Comparison of ENCODE assay signal across 8 cellular contexts in genomic region chr12:94459773-94460593, GRCh38. TPM values are rescaled to one million over a fixed set of nuclear protein-coding genes. Genes with fewer than 3 reads are reported as not detected.
DNase-seq lines count a peak whose midpoint lies in the region; ATAC-seq, FAIRE-seq and TF ChIP-seq lines count a peak whose summit lies in the region.

Gene CEP83 (minus strand): TSS chr12:94459867. CDS start chr12:94412490, 47,377 bp downstream.

- H3K27ac ChIP-seq in BLaER1 treated with 17β-estradiol and CSF1 and Interleukin-3, amounts not matched to agents 10 nM and 100 nM = peak within 1 kb of the TSS; percentile 40 to 87 (median 83); a peak in 21 of 22 replicates
- peak within 1 kb of the TSS; percentile 76 for H3K27ac ChIP-seq in HepG2 (ENCODE audit: extremely low read length, insufficient read depth, low read length)

- H3K27me3 ChIP-seq in BLaER1 treated with 17β-estradiol and CSF1 and Interleukin-3, amounts not matched to agents 10 nM and 100 nM = no peaks in the 10 kb centered on the region
- H3K27me3 ChIP-seq in HepG2 (ENCODE audit: control insufficient read depth in 1 of 2, insufficient read depth in 2 of 2, low read length in 2 of 2) = no peaks in the 10 kb centered on the region; a peak in 1 of 5 replicates

- no peak for FAIRE-seq in HepG2 (lab: Jason Lieb, UNC)

- H2AFZ ChIP-seq in HepG2 (ENCODE audit: low read length) = peak within 1 kb of the TSS; percentile 78

- peaks cover 2 to 22% (median 18%) of the 10 kb centered on the region in 11 experiments; a peak in 21 of 22 replicates for H3K9me3 ChIP-seq in BLaER1 treated with 17β-estradiol and CSF1 and Interleukin-3, amounts not matched to agents 10 nM and 100 nM (replicated peaks in 1 of 11)
- H3K9me3 ChIP-seq in HepG2 (ENCODE audit: low read length) = no peaks in the 10 kb centered on the region

- peaks cover 16 to 27% (median 21%) of the 10 kb centered on the region in 10 experiments; a peak in 19 of 20 replicates for H3K4me1 ChIP-seq in BLaER1 treated with 17β-estradiol and CSF1 and Interleukin-3, amounts not matched to agents 10 nM and 100 nM
- peaks cover 29% of the 10 kb centered on the region for H3K4me1 ChIP-seq in HepG2 (ENCODE audit: insufficient read depth, low read length)

- H3K36me3 ChIP-seq in BLaER1 treated with 17β-estradiol and CSF1 and Interleukin-3, amounts not matched to agents 10 nM and 100 nM = peaks cover 2 to 30% (median 14%) of the 10 kb centered on the region in 11 experiments; a peak in 21 of 22 replicates
- no peaks in the 10 kb centered on the region for H3K36me3 ChIP-seq in HepG2 (replicated peaks in 1 of 2; ENCODE audit: control insufficient read depth in 1 of 2, insufficient read depth in 2 of 2, low read length in 2 of 2)

- TSS peak; percentile 72 for BruUV-seq in HepG2 (replicated peaks; lab: Mats Ljungman, UMichigan)

- peaks cover 0 to 6% (median 0%) of the 10 kb centered on the region in 11 experiments; a peak in 1 of 22 replicates for H4K20me1 ChIP-seq in BLaER1 treated with 17β-estradiol and CSF1 and Interleukin-3, amounts not matched to agents 10 nM and 100 nM
- no peaks in the 10 kb centered on the region for H4K20me1 ChIP-seq in HepG2 (ENCODE audit: insufficient read depth, low read length)

- peak; percentile 92 for DNase-seq in NCI-H748 (lab: John Stamatoyannopoulos, UW; ENCODE audit: unreplicated experiment)
- peak; percentile 95 to 96 for DNase-seq in activated CD4-positive, alpha-beta T cell treated with anti-CD3 and anti-CD28 coated beads, Interleukin-2, amount 50 U/mL, for 24 hours (ENCODE audit: low read depth in 1 of 2, low spot score in 1 of 2)
- peak; percentile 94 for DNase-seq in dermis blood vessel endothelial cell
- peak; percentile 78 for DNase-seq in HepG2 (ENCODE audit: low spot score)
- peak; percentile 98 for DNase-seq in stimulated activated CD4-positive, alpha-beta T cell treated with anti-CD3 and anti-CD28 coated beads, Interleukin-4, amount 100 ng/mL, for 1 hour

- peaks cover 16% of the 10 kb centered on the region for H3K79me2 ChIP-seq in HepG2 (ENCODE audit: insufficient read depth, low read length)

- in situ Hi-C loops in HepG2 (cut with HindIII; ENCODE audit: extremely low pct_ligation_motif_present, low pct_unique_long_range_greater_than_20kb) = no loop called here

- CTCF ChIA-PET in HepG2 (lab: Yijun Ruan, JAX; ENCODE audit: low intra/inter-chr PET ratio, low total read pairs) = no interaction called here

- peak within 1 kb of the TSS; percentile 74 to 93 (median 85) for H3K4me3 ChIP-seq in BLaER1 treated with 17β-estradiol and CSF1 and Interleukin-3, amounts not matched to agents 10 nM and 100 nM
- H3K4me3 ChIP-seq in HepG2 (replicated peaks in 1 of 3; ENCODE audit: insufficient read depth in 1 of 3, low read depth in 2 of 3, low read length in 3 of 3) = peak within 1 kb of the TSS; percentile 78 to 95 (median 82)

- intact Hi-C loops in HepG2 (cut with micrococcal nuclease; ENCODE audit: unreplicated experiment) = no loop called here

- 0 out of 4 replicates have a peak, but pooled peaks of 1 of the 2 experiments have one; percentile 10 for TF ChIP-seq EP300 in HepG2 (IDR thresholded peaks at IDR 0.05; ENCODE audit: low read depth in 2 of 2, low read length in 2 of 2)
- TF ChIP-seq EP300 in HepG2 (CRISPR knock-in tag; IDR thresholded peaks at IDR 0.05; ENCODE audit: borderline replicate concordance) = no peak

- peak within 1 kb of the TSS; percentile 82 to 88 (median 85) for H3K9ac ChIP-seq in BLaER1 treated with 17β-estradiol and CSF1 and Interleukin-3, amounts not matched to agents 10 nM and 100 nM
- H3K9ac ChIP-seq in HepG2 (ENCODE audit: insufficient read depth, low read depth, low read length) = peak within 1 kb of the TSS; percentile 84

- peak within 1 kb of the TSS; percentile 82 to 97 (median 91) for H3K4me2 ChIP-seq in BLaER1 treated with 17β-estradiol and CSF1 and Interleukin-3, amounts not matched to agents 10 nM and 100 nM
- H3K4me2 ChIP-seq in HepG2 (ENCODE audit: low read depth, low read length) = peak within 1 kb of the TSS; percentile 91

- peak; percentile 96 for ATAC-seq in GM19351 (IDR thresholded peaks at IDR 0.05; ENCODE audit: unreplicated experiment)
- peak; percentile 96 for ATAC-seq in HG03521 (IDR thresholded peaks at IDR 0.05; ENCODE audit: unreplicated experiment)
- peak; percentile 99 for ATAC-seq in HepG2

- TF ChIP-seq CTCF in HepG2 (CRISPR knock-in tag; IDR thresholded peaks at IDR 0.05) = peak; percentile 31; the same call in 1 of the 2 replicates

- WGBS in HepG2 (ENCODE audit: low lambda C conversion rate) = 0% methylated on average over 8 of the region's 72 CpGs

- POLR2A ChIA-PET in HepG2 (lab: Yijun Ruan, JAX) = interaction anchor here (1.3 kb wide), 1 partner anchor 311 kb away, joined by 5 read pairs; no protein-coding TSS in a partner anchor

- TF ChIP-seq POLR2A in HepG2 (IDR thresholded peaks at IDR 0.05; ENCODE audit: insufficient read depth in 1 of 2, low read depth in 2 of 2, low read length in 2 of 2) = peak; percentile 55 to 88; a peak in 3 of 4 replicates

- no peak for TF ChIP-seq RAD21 in HepG2 (CRISPR knock-in tag; IDR thresholded peaks at IDR 0.05)

TF ChIP-seq in HepG2, 621 proteins besides CTCF, POLR2A, EP300 and RAD21 (continues in another document):
- TF ChIP-seq NFATC3 (CRISPR knock-in tag; IDR thresholded peaks at IDR 0.05) (no peak), POLR2G (IDR thresholded peaks at IDR 0.05; ENCODE audit: low read depth, low read length) (peak; percentile 83), NFRKB (IDR thresholded peaks at IDR 0.05) (no peak), NFIB (CRISPR knock-in tag; IDR thresholded peaks at IDR 0.05; ENCODE audit: borderline replicate concordance) (0 out of 2 replicates have a peak, but pooled peaks have one; percentile 21), E2F1 (CRISPR knock-in tag; IDR thresholded peaks at IDR 0.05) (no peak), ZNF331 (CRISPR knock-in tag; IDR thresholded peaks at IDR 0.05) (peak; percentile 56; the same call in 1 of the 2 replicates)

RNA-seq across cellular contexts. Expression of gene CEP83, which starts in this region (rescaled TPM):
- 8.2 and 9.3 TPM in 2 replicates for total RNA-seq in dermis blood vessel endothelial cell
- 17.7 and 19.2 TPM in 2 replicates for total RNA-seq in HepG2 (2016; rRNA removed; fragmentation: Illumina TruSeq; extraction: Trizol)
- total RNA-seq in HepG2 (2016; cell fraction: cytosol; rRNA removed; fragmentation: Illumina TruSeq; extraction: Trizol; ENCODE audit: low read depth) = 9.5 and 10.8 TPM in 2 replicates
- 15.2 and 18.0 TPM in 2 replicates for total RNA-seq in HepG2 (2016; cell fraction: insoluble cytoplasmic fraction; rRNA removed; fragmentation: Illumina TruSeq; extraction: Trizol)
- 9.0 and 11.3 TPM in 2 replicates for total RNA-seq in HepG2 (2016; cell fraction: membrane; rRNA removed; fragmentation: Illumina TruSeq; extraction: Trizol)
- total RNA-seq in HepG2 (2016; cell fraction: nucleus; rRNA removed; fragmentation: Illumina TruSeq; extraction: Trizol) = 50.5 and 53.3 TPM in 2 replicates
- 6.2 and 7.0 TPM in 2 replicates for polyA plus RNA-seq in HepG2 (2011; rRNA removed)
- 1.6 TPM in 2 replicates for polyA plus RNA-seq in HepG2 (2011; cell fraction: cytosol; rRNA removed)
- 17.3 and 17.7 TPM in 2 replicates for polyA plus RNA-seq in HepG2 (2011; cell fraction: nucleus; rRNA removed)
- 4.2 and 6.5 TPM in 2 replicates for polyA plus RNA-seq in HepG2 (2012)
- polyA plus RNA-seq in HepG2 (2016; cell fraction: cytosol; fragmentation: Illumina TruSeq; extraction: Trizol; ENCODE audit: low read depth) = 1.7 and 2.2 TPM in 2 replicates
- polyA plus RNA-seq in HepG2 (2016; cell fraction: insoluble cytoplasmic fraction; fragmentation: Illumina TruSeq; extraction: Trizol; ENCODE audit: low read depth) = 12.4 and 12.5 TPM in 2 replicates
- polyA plus RNA-seq in HepG2 (2016; cell fraction: membrane; fragmentation: Illumina TruSeq; extraction: Trizol; ENCODE audit: low read depth) = 4.4 and 4.7 TPM in 2 replicates
- polyA plus RNA-seq in HepG2 (2016; cell fraction: nucleus; fragmentation: Illumina TruSeq; extraction: Trizol; ENCODE audit: insufficient read depth, low read depth) = 29.8 and 34.0 TPM in 2 replicates
- polyA minus RNA-seq in HepG2 (2011; rRNA and poly(A)+ RNA removed; ENCODE audit: low replicate concordance) = 9.6 and 15.5 TPM in 2 replicates
- 4.1 and 4.7 TPM in 2 replicates for polyA minus RNA-seq in HepG2 (2011; cell fraction: cytosol; rRNA and poly(A)+ RNA removed)
- polyA minus RNA-seq in HepG2 (2011; cell fraction: nucleus; rRNA and poly(A)+ RNA removed) = 67.5 and 76.2 TPM in 2 replicates

Comparison
In these comparisons a context has a peak if more than half of its experiments do, and no peak if none do; other contexts are left out.
1. Peak in every context shown above with its lines: DNase-seq, ATAC-seq, H3K4me3 ChIP-seq and H3K27ac ChIP-seq.